9 cellular contexts compared by ENCODE assay signal in genomic region chr17:44315760-44316731, GRCh38. TPM values are rescaled to one million over a fixed set of nuclear protein-coding genes. Genes with fewer than 3 reads are reported as not detected.
A peak's percentile ranks its signal among the peaks of the same experiment; 100 is the strongest.
DNase-seq lines count a peak whose midpoint lies in the region; FAIRE-seq and TF ChIP-seq lines count a peak whose summit lies in the region.
"Had no signal": no experiment of that assay in that cellular context is flagged by ENCODE, and none has a peak within 500 bp of the region (broad histone marks: within the 10 kb centered on the region; RNA-seq: fewer than 3 reads in every experiment).

No MANE protein-coding gene starts in this region.

- TF ChIP-seq RAD21 in H1 (IDR thresholded peaks at IDR 0.05 in 1 of 2, conservative IDR thresholded peaks at IDR 0.05 in 1 of 2; ENCODE audit: low read depth in 2 of 2, low read length in 2 of 2) = no peak; a peak in 1 of 4 replicates

- H3K36me3 ChIP-seq in MM.1S (replicated peaks; ENCODE audit: insufficient read depth, low read length) = no peaks in the 10 kb centered on the region
- peaks cover 0 to 15% (median 10%) of the 10 kb centered on the region in 4 experiments; a peak in 6 of 8 replicates for H3K36me3 ChIP-seq in H1 (ENCODE audit: control insufficient read depth in 2 of 4, insufficient read depth in 4 of 4, low read length in 3 of 4)
- H3K36me3 ChIP-seq in osteoblast (ENCODE audit: insufficient read depth, low read length) = peaks cover 5% of the 10 kb centered on the region
- peaks cover 0 to 24% (median 2%) of the 10 kb centered on the region in 3 donors for H3K36me3 ChIP-seq in tibial nerve

- TF ChIP-seq CTCF in MM.1S (IDR thresholded peaks at IDR 0.05; ENCODE audit: low read length) (no peak), H1 (IDR thresholded peaks at IDR 0.05; ENCODE audit: control extremely low read depth in 1 of 3, insufficient read depth in 1 of 3, low read depth in 1 of 3, low read length in 3 of 3) (no peak; a peak in 1 of 4 replicates), osteoblast (IDR thresholded peaks at IDR 0.05; ENCODE audit: extremely low read depth, low read depth, low read length) (no peak), tibial nerve (IDR thresholded peaks at IDR 0.05) (no peak)

- no peak overlapping the region; the same call in 1 of the 2 replicates for H3K4me2 ChIP-seq in MM.1S (ENCODE audit: low read depth, low read length)
- H3K4me2 ChIP-seq in H1 (ENCODE audit: insufficient read depth in 1 of 2, low read depth in 2 of 2, low read length in 2 of 2) = peak overlapping the region; percentile 97 to 99
- no peak overlapping the region for H3K4me2 ChIP-seq in osteoblast (ENCODE audit: insufficient read depth, low read length)

- TF ChIP-seq POLR2A in H1 (IDR thresholded peaks at IDR 0.05; ENCODE audit: control extremely low read depth in 1 of 2, low read depth in 2 of 2, low read length in 2 of 2) = no peak
- no peak for TF ChIP-seq POLR2A in tibial nerve (IDR thresholded peaks at IDR 0.05)

- H2BK20ac ChIP-seq in H1 (ENCODE audit: low read length) = peak overlapping the region; percentile 80; the same call in 1 of the 2 replicates

- no peak overlapping the region for H4K5ac ChIP-seq in H1 (ENCODE audit: insufficient read length, low read depth, low read length)

- H2AK5ac ChIP-seq in H1 (ENCODE audit: low read depth, low read length) = no peak overlapping the region

- H3K18ac ChIP-seq in H1 (ENCODE audit: extremely low read depth, low read length) = peak overlapping the region; percentile 60

- H3K9me3 ChIP-seq in MM.1S (replicated peaks; ENCODE audit: insufficient read depth, low read length) (no peaks in the 10 kb centered on the region), H1 (ENCODE audit: insufficient read depth in 2 of 2, low read depth in 1 of 2, low read length in 1 of 2) (no peaks in the 10 kb centered on the region), osteoblast (ENCODE audit: low read depth, low read length) (no peaks in the 10 kb centered on the region), tibial nerve (no peaks in the 10 kb centered on the region)

- H4K8ac ChIP-seq in H1 (ENCODE audit: extremely low read depth, insufficient read depth, low read length) = peak overlapping the region; percentile 75

- no peak overlapping the region for H2BK120ac ChIP-seq in H1 (replicated peaks; ENCODE audit: low read depth, low read length)

- H3K9me2 ChIP-seq in MM.1S (replicated peaks; ENCODE audit: insufficient read depth, low read length) = no peaks in the 10 kb centered on the region

- CTCF ChIA-PET in H1 (lab: Charles Lee; ENCODE audit: partially characterized antibody) = interaction anchor here (0.6 to 5.9 kb wide), 17 partner anchors 9 to 315 kb away, joined by 3 to 42 read pairs (median 5); partner anchors contain the start of gene SLC25A39

- 0 out of 2 replicates have a peak overlapping the region, but pooled peaks have one; percentile 72 for H2BK15ac ChIP-seq in H1 (ENCODE audit: low read length)

- POLR2A ChIA-PET in H1 (lab: Charles Lee; ENCODE audit: partially characterized antibody) = interaction anchor here (0.8 to 14.6 kb wide), 26 partner anchors 7 to 149 kb away, joined by 3 to 135 read pairs (median 5); partner anchors contain the start of genes RUNDC3A, SLC25A39, SLC4A1 and TMUB2

- no peak for TF ChIP-seq EP300 in H1 (IDR thresholded peaks at IDR 0.05; ENCODE audit: borderline replicate concordance in 1 of 2, low read depth in 2 of 2, low read length in 2 of 2)
- no peak for TF ChIP-seq EP300 in tibial nerve (IDR thresholded peaks at IDR 0.05)

- peak overlapping the region; percentile 21 for H3K56ac ChIP-seq in H1 (replicated peaks; ENCODE audit: insufficient read length, low read depth, low read length)

- FAIRE-seq in H1 (lab: Jason Lieb, UNC) = peak; percentile 95

- no peaks in the 10 kb centered on the region for H3K79me1 ChIP-seq in H1 (ENCODE audit: low read depth, low read length)

- H3K27me3 ChIP-seq in MM.1S (replicated peaks; ENCODE audit: insufficient read depth, low read length) (peaks cover 40% of the 10 kb centered on the region), H1 (replicated peaks in 1 of 4; ENCODE audit: control insufficient read depth in 3 of 4, extremely low read depth in 1 of 4, insufficient read depth in 3 of 4, low read length in 3 of 4) (peaks cover 0 to 19% (median 17%) of the 10 kb centered on the region in 4 experiments; a peak in 6 of 7 replicates), osteoblast (ENCODE audit: insufficient read depth, low read length) (peaks cover 43% of the 10 kb centered on the region), tibial nerve (peaks cover 3 to 64% of the 10 kb centered on the region in 2 donors)

- H4K91ac ChIP-seq in H1 (replicated peaks; ENCODE audit: insufficient read length, low read length) = peak overlapping the region; percentile 57

- H3K79me2 ChIP-seq in MM.1S (ENCODE audit: low read length) (no peaks in the 10 kb centered on the region), H1 (ENCODE audit: control insufficient read depth in 1 of 2, insufficient read depth in 2 of 2, low read length in 2 of 2) (no peaks in the 10 kb centered on the region), osteoblast (ENCODE audit: insufficient read depth, low read length) (no peaks in the 10 kb centered on the region)

- WGBS in H1 (ENCODE audit: extremely low coverage in 1 of 2, insufficient coverage in 1 of 2, insufficient read length in 1 of 2, insufficient replicate concordance in 2 of 2, low coverage in 1 of 2, low lambda C conversion rate in 2 of 2, missing lambda C conversion rate in 1 of 2), 2 experiments = 4% methylated on average over 38 of the region's 38 CpGs; no CpG with 5 or more reads in 1 of the 2 experiments
- 6 to 9% methylated on average over 38 of the region's 38 CpGs for WGBS in tibial nerve, 2 donors

- peaks cover 14% of the 10 kb centered on the region for H3K23me2 ChIP-seq in H1 (ENCODE audit: low read depth, low read length)

- H2BK12ac ChIP-seq in H1 (ENCODE audit: low read depth, low read length) = peak overlapping the region; percentile 75; the same call in 1 of the 2 replicates

- no peak overlapping the region for H3K14ac ChIP-seq in H1 (ENCODE audit: insufficient read length)

- H3K9ac ChIP-seq in MM.1S (ENCODE audit: low read length) = no peak overlapping the region
- H3K9ac ChIP-seq in H1 (replicated peaks in 1 of 4; ENCODE audit: extremely low read depth in 1 of 4, low read depth in 3 of 4, low read length in 3 of 4) = peak overlapping the region in 1 of 4 experiments; percentile 53; a peak in 4 of 7 replicates

- H3K4me3 ChIP-seq in MM.1S (ENCODE audit: low read length) (0 out of 2 replicates have a peak overlapping the region, but pooled peaks have one; percentile 10), H1 (ENCODE audit: extremely low read depth in 1 of 4, insufficient read depth in 2 of 4, low read depth in 3 of 4, low read length in 4 of 4) (peak overlapping the region; percentile 40 to 67 (median 60)), osteoblast (ENCODE audit: insufficient read depth, low read length) (no peak overlapping the region), tibial nerve (no peak overlapping the region)

- DNase-seq in NCI-H82 (lab: John Stamatoyannopoulos, UW) = peak; percentile 61
- DNase-seq in NCI-H82 treated with DMSO at 0.1 percent for 48 hours (lab: John Stamatoyannopoulos, UW; ENCODE audit: unreplicated experiment) = no peak
- DNase-seq in MM.1S = no peak
- peak in 1 of 2 experiments; percentile 92 for DNase-seq in H1 (ENCODE audit: low read depth in 1 of 2, low spot score in 2 of 2)
- DNase-seq in osteoblast (ENCODE audit: insufficient read length, low spot score, missing footprints) = peak; percentile 87
- DNase-seq in tibial nerve (ENCODE audit: low spot score in 2 of 2) = no peak
- no peak for DNase-seq in GM19240 (ENCODE audit: insufficient read length, low spot score)
- DNase-seq in NCI-H446 (lab: John Stamatoyannopoulos, UW) = no peak
- DNase-seq: 8988T had no signal

- no peak overlapping the region for H2AFZ ChIP-seq in MM.1S (ENCODE audit: low read length)
- H2AFZ ChIP-seq in H1 (ENCODE audit: low read length) = no peak overlapping the region
- H2AFZ ChIP-seq in osteoblast (ENCODE audit: low read length) = no peak overlapping the region

- 0 out of 2 replicates have a peak, but pooled peaks cover 4% of the 10 kb centered on the region for H3F3A ChIP-seq in MM.1S (ENCODE audit: insufficient read depth, low read length)

- H3K4me1 ChIP-seq in MM.1S (ENCODE audit: low read length) (no peaks in the 10 kb centered on the region), H1 (replicated peaks in 1 of 4; ENCODE audit: control insufficient read depth in 3 of 4, insufficient read depth in 4 of 4, low read length in 3 of 4) (peaks cover under 1 to 30% (median 24%) of the 10 kb centered on the region in 4 experiments), osteoblast (ENCODE audit: insufficient read depth, low read length) (no peaks in the 10 kb centered on the region), tibial nerve (peaks cover 0 to 14% (median 3%) of the 10 kb centered on the region in 4 donors)

- H3K27ac ChIP-seq in MM.1S (ENCODE audit: low read length) (no peak overlapping the region), H1 (ENCODE audit: low read depth, low read length) (no peak overlapping the region), osteoblast (ENCODE audit: low read depth, low read length) (no peak overlapping the region), tibial nerve (no peak overlapping the region)

- H3K23ac ChIP-seq in H1 (ENCODE audit: insufficient read length) = no peak overlapping the region

- no peak overlapping the region; the same call in 1 of the 2 replicates for H2BK5ac ChIP-seq in H1 (ENCODE audit: low read depth, low read length)

- H3K4ac ChIP-seq in H1 (replicated peaks; ENCODE audit: insufficient read length, low read depth, low read length) = peak overlapping the region; percentile 64

- no peaks in the 10 kb centered on the region for H4K20me1 ChIP-seq in MM.1S (ENCODE audit: insufficient read depth, low read length)
- H4K20me1 ChIP-seq in H1 (replicated peaks in 1 of 2; ENCODE audit: control insufficient read depth in 1 of 2, insufficient read depth in 2 of 2, low read length in 2 of 2) = peaks cover 2 to 8% of the 10 kb centered on the region in 2 experiments
- peaks cover 6% of the 10 kb centered on the region for H4K20me1 ChIP-seq in osteoblast (ENCODE audit: insufficient read depth, low read length)

RNA-seq across cellular contexts. Expression of gene RUNDC3A, which starts 7.6 kb away (rescaled TPM):
- total RNA-seq in H1 (2021; fragmentation: NEBNext Ultra II Directional; extraction: Animal tissue kit (Norgen Biotek cat#: 25700)) = 6.1 and 6.4 TPM in 2 replicates
- 13.8 and 15.6 TPM in 2 replicates for polyA plus RNA-seq in H1 (2011; rRNA removed)
- polyA plus RNA-seq in H1 (2011; cell fraction: cytosol; rRNA removed) = 11.9 TPM
- 23.7 TPM for polyA plus RNA-seq in H1 (2011; cell fraction: nucleus; rRNA removed)
- 4.5 to 8.2 TPM (median 6.2 TPM) in 4 replicates for polyA plus RNA-seq in H1 (2012, experiment 1 of 2)
- polyA plus RNA-seq in H1 (2012, experiment 2 of 2) = 5.1 TPM
- polyA plus RNA-seq in H1 (2013, experiment 1 of 2) = 4.7 TPM
- polyA plus RNA-seq in H1 (2013, experiment 2 of 2) = 4.5 TPM
- polyA minus RNA-seq in H1 (2011; rRNA and poly(A)+ RNA removed) = 3.8 and 4.3 TPM in 2 replicates
- 6.8 TPM for polyA minus RNA-seq in H1 (2011; cell fraction: cytosol; rRNA and poly(A)+ RNA removed)
- polyA minus RNA-seq in H1 (2011; cell fraction: nucleus; rRNA and poly(A)+ RNA removed) = 3.4 TPM
- under 0.01 TPM in 1 of 2 replicates, not detected in the other for total RNA-seq in osteoblast
- not detected for total RNA-seq in tibial nerve

RNA-seq across cellular contexts. Expression of gene SLC25A39, which starts 8.6 kb away (rescaled TPM):
- 189 and 200 TPM in 2 replicates for total RNA-seq in H1 (2021; fragmentation: NEBNext Ultra II Directional; extraction: Animal tissue kit (Norgen Biotek cat#: 25700))
- polyA plus RNA-seq in H1 (2011; rRNA removed) = 291 and 408 TPM in 2 replicates
- 282 TPM for polyA plus RNA-seq in H1 (2011; cell fraction: cytosol; rRNA removed)
- polyA plus RNA-seq in H1 (2011; cell fraction: nucleus; rRNA removed) = 575 TPM
- 156 to 250 TPM (median 229 TPM) in 4 replicates for polyA plus RNA-seq in H1 (2012, experiment 1 of 2)
- 230 TPM for polyA plus RNA-seq in H1 (2012, experiment 2 of 2)
- polyA plus RNA-seq in H1 (2013, experiment 1 of 2) = 181 TPM
- polyA plus RNA-seq in H1 (2013, experiment 2 of 2) = 173 TPM
- polyA minus RNA-seq in H1 (2011; rRNA and poly(A)+ RNA removed) = 74.8 and 88.3 TPM in 2 replicates
- polyA minus RNA-seq in H1 (2011; cell fraction: cytosol; rRNA and poly(A)+ RNA removed) = 85.4 TPM
- 119 TPM for polyA minus RNA-seq in H1 (2011; cell fraction: nucleus; rRNA and poly(A)+ RNA removed)
- total RNA-seq in osteoblast (60.1 and 60.7 TPM in 2 replicates), tibial nerve (10 to 100 TPM; 51.3 to 99.0 (median 70.9) TPM)

RNA-seq across cellular contexts. Expression of gene GRN, which starts 29.1 kb away (rescaled TPM):
- 108 and 117 TPM in 2 replicates for total RNA-seq in H1 (2021; fragmentation: NEBNext Ultra II Directional; extraction: Animal tissue kit (Norgen Biotek cat#: 25700))
- polyA plus RNA-seq in H1 (2011; rRNA removed) = 387 and 526 TPM in 2 replicates
- polyA plus RNA-seq in H1 (2011; cell fraction: cytosol; rRNA removed) = 143 TPM
- polyA plus RNA-seq in H1 (2011; cell fraction: nucleus; rRNA removed) = 360 TPM
- 137 to 183 TPM (median 169 TPM) in 4 replicates for polyA plus RNA-seq in H1 (2012, experiment 1 of 2)
- 165 TPM for polyA plus RNA-seq in H1 (2012, experiment 2 of 2)
- 258 TPM for polyA plus RNA-seq in H1 (2013, experiment 1 of 2)
- polyA plus RNA-seq in H1 (2013, experiment 2 of 2) = 236 TPM
- 66.1 and 115 TPM in 2 replicates for polyA minus RNA-seq in H1 (2011; rRNA and poly(A)+ RNA removed)
- polyA minus RNA-seq in H1 (2011; cell fraction: cytosol; rRNA and poly(A)+ RNA removed) = 135 TPM
- 88.4 TPM for polyA minus RNA-seq in H1 (2011; cell fraction: nucleus; rRNA and poly(A)+ RNA removed)
- total RNA-seq in osteoblast = 382 and 390 TPM in 2 replicates
- 100 to 1,000 TPM; 159 to 223 (median 188) TPM for total RNA-seq in tibial nerve

RNA-seq across cellular contexts. Expression of gene FAM171A2, which starts 47.6 kb away (rescaled TPM):
- total RNA-seq in H1 (2021; fragmentation: NEBNext Ultra II Directional; extraction: Animal tissue kit (Norgen Biotek cat#: 25700)) = 23.9 and 24.1 TPM in 2 replicates
- 21.9 and 31.8 TPM in 2 replicates for polyA plus RNA-seq in H1 (2011; rRNA removed)
- polyA plus RNA-seq in H1 (2011; cell fraction: cytosol; rRNA removed) = 21.7 TPM
- 37.0 TPM for polyA plus RNA-seq in H1 (2011; cell fraction: nucleus; rRNA removed)
- polyA plus RNA-seq in H1 (2012, experiment 1 of 2) = 10.4 to 25.0 TPM (median 21.9 TPM) in 4 replicates
- polyA plus RNA-seq in H1 (2012, experiment 2 of 2) = 11.7 TPM
- polyA plus RNA-seq in H1 (2013, experiment 1 of 2) = 15.4 TPM
- 15.9 TPM for polyA plus RNA-seq in H1 (2013, experiment 2 of 2)
- 14.7 and 17.9 TPM in 2 replicates for polyA minus RNA-seq in H1 (2011; rRNA and poly(A)+ RNA removed)
- 22.5 TPM for polyA minus RNA-seq in H1 (2011; cell fraction: cytosol; rRNA and poly(A)+ RNA removed)
- 24.7 TPM for polyA minus RNA-seq in H1 (2011; cell fraction: nucleus; rRNA and poly(A)+ RNA removed)
- total RNA-seq in osteoblast (3.5 and 4.3 TPM in 2 replicates), tibial nerve (1 to 10 TPM; 1.0 to 8.1 (median 5.2) TPM)

RNA-seq across cellular contexts. Expression of gene SLC4A1, which starts 48.1 kb away (rescaled TPM):
- total RNA-seq in H1 (2021; fragmentation: NEBNext Ultra II Directional; extraction: Animal tissue kit (Norgen Biotek cat#: 25700)) = 0.08 TPM in 1 of 2 replicates, not detected in the other
- polyA plus RNA-seq in H1 (2011; rRNA removed) = 0.08 and 0.09 TPM in 2 replicates
- polyA plus RNA-seq in H1 (2011; cell fraction: cytosol; rRNA removed) = 0.09 TPM
- polyA plus RNA-seq in H1 (2011; cell fraction: nucleus; rRNA removed) = 0.30 TPM
- polyA plus RNA-seq in H1 (2012, experiment 1 of 2) = 0.04 to 0.18 TPM (median 0.17 TPM) in 3 of 4 replicates, not detected in the other
- polyA plus RNA-seq in H1 (2012, experiment 2 of 2) = not detected
- polyA plus RNA-seq in H1 (2013, experiment 1 of 2) = 0.02 TPM
- polyA plus RNA-seq in H1 (2013, experiment 2 of 2) = 0.04 TPM
- polyA minus RNA-seq in H1 (2011; rRNA and poly(A)+ RNA removed) = not detected in 2 replicates
- polyA minus RNA-seq in H1 (2011; cell fraction: cytosol; rRNA and poly(A)+ RNA removed) = not detected
- not detected for polyA minus RNA-seq in H1 (2011; cell fraction: nucleus; rRNA and poly(A)+ RNA removed)
- total RNA-seq in osteoblast (under 0.01 TPM in 1 of 2 replicates, not detected in the other), tibial nerve (under 1 TPM in 1 of 4 donors, not detected in 3; 0.21 TPM)

Comparison
In these comparisons a context has a peak if more than half of its experiments do, and no peak if none do; other contexts are left out.
1. DNase-seq: peak in NCI-H82 (single experiment) and osteoblast (single experiment); none in NCI-H82 treated with DMSO at 0.1 percent for 48 hours (single experiment), MM.1S (single experiment), tibial nerve (0 of 2), GM19240 (single experiment) and NCI-H446 (0 of 2).
2. H3K4me2 ChIP-seq: peak in H1 (2 of 2); none in MM.1S (single experiment) and osteoblast (single experiment).
3. H3K4me3 ChIP-seq: peak in MM.1S (single experiment) and H1 (4 of 4); none in osteoblast (single experiment) and tibial nerve (0 of 4).